1 cellular context compared by ENCODE assay signal in genomic region chr3:100581650-100582049, GRCh38.
TF ChIP-seq lines count a peak whose summit lies in the region.

No MANE protein-coding gene starts in this region.

TF ChIP-seq in GM23338, 12 proteins besides CTCF, POLR2A, EP300 and RAD21:
- TF ChIP-seq ZNF462 (CRISPR knock-in tag; IDR thresholded peaks at IDR 0.05): no peak
- TF ChIP-seq EZH2 (IDR thresholded peaks at IDR 0.05; ENCODE audit: low read depth, unreplicated experiment): no peak
- TF ChIP-seq STAT1 (IDR thresholded peaks at IDR 0.05; ENCODE audit: unreplicated experiment): no peak
- TF ChIP-seq ZNF331 (CRISPR knock-in tag; IDR thresholded peaks at IDR 0.05; ENCODE audit: low read depth): no peak
- no peak for TF ChIP-seq REST (IDR thresholded peaks at IDR 0.05; ENCODE audit: unreplicated experiment)
